Comparison of ENCODE assay signal across 22 cellular contexts in genomic region chr1:206899717-206900116, GRCh38. TPM values are rescaled to one million over a fixed set of nuclear protein-coding genes. Genes with fewer than 3 reads are reported as not detected.
DNase-seq lines count a peak whose midpoint lies in the region; ATAC-seq, FAIRE-seq and TF ChIP-seq lines count a peak whose summit lies in the region.
"Had no signal": no experiment of that assay in that cellular context is flagged by ENCODE, and none has a peak within 500 bp of the region (broad histone marks: within the 10 kb centered on the region; RNA-seq: fewer than 3 reads in every experiment).

No MANE protein-coding gene starts in this region.

- peaks cover 23% of the 10 kb centered on the region for H3K36me3 ChIP-seq in CD4-positive, CD25-positive, alpha-beta regulatory T cell (ENCODE audit: control insufficient read depth, insufficient read depth, low read length)
- peaks cover 20% of the 10 kb centered on the region for H3K36me3 ChIP-seq in CD8-positive, alpha-beta T cell (ENCODE audit: insufficient read depth, low read length)
- H3K36me3 ChIP-seq in GM12878 (ENCODE audit: control insufficient read depth in 2 of 2, insufficient read depth in 2 of 2, low read length in 1 of 2) (peaks cover 6 to 9% of the 10 kb centered on the region in 2 experiments), pancreas (no peaks in the 10 kb centered on the region)
- H3K36me3 ChIP-seq in naive thymus-derived CD4-positive, alpha-beta T cell (ENCODE audit: control insufficient read depth in 2 of 3, insufficient read depth in 3 of 3, low read length in 3 of 3): peaks cover under 1 to 24% (median 4%) of the 10 kb centered on the region in 3 experiments

- WGBS in GM12878 (ENCODE audit: insufficient coverage, insufficient replicate concordance, low lambda C conversion rate, missing lambda C conversion rate): 69% methylated on average over 5 of the region's 5 CpGs
- WGBS in pancreas, 2 donors: 58 to 63% methylated on average over 5 of the region's 5 CpGs

- no peaks in the 10 kb centered on the region for H4K20me1 ChIP-seq in GM12878 (ENCODE audit: control insufficient read depth, insufficient read depth)

- no peak overlapping the region for H3K9ac ChIP-seq in GM12878 (ENCODE audit: control insufficient read depth, insufficient read depth, low read length)

- BruUV-seq in GM12878 (replicated peaks; lab: Mats Ljungman, UMichigan): no TSS peak

- peaks cover 6% of the 10 kb centered on the region for H3K4me1 ChIP-seq in CD4-positive, CD25-positive, alpha-beta regulatory T cell (ENCODE audit: control insufficient read depth, insufficient read depth, low read length, poor library complexity, severe bottlenecking)
- peaks cover 31% of the 10 kb centered on the region for H3K4me1 ChIP-seq in CD8-positive, alpha-beta T cell (ENCODE audit: insufficient read depth, low read length)
- no peaks in the 10 kb centered on the region for H3K4me1 ChIP-seq in GM12878 (ENCODE audit: control insufficient read depth, insufficient read depth, low read length)
- H3K4me1 ChIP-seq in naive thymus-derived CD4-positive, alpha-beta T cell (ENCODE audit: control insufficient read depth in 2 of 2, insufficient read depth in 2 of 2, low read length in 2 of 2): peaks cover 0 to 47% of the 10 kb centered on the region in 2 donors
- H3K4me1 ChIP-seq in pancreas: peaks cover 0 to 10% (median 0%) of the 10 kb centered on the region in 3 donors

- H3K27me3 ChIP-seq in CD4-positive, CD25-positive, alpha-beta regulatory T cell (ENCODE audit: control insufficient read depth, insufficient read depth, low read length): no peaks in the 10 kb centered on the region
- H3K27me3 ChIP-seq in CD8-positive, alpha-beta T cell (ENCODE audit: insufficient read depth, low read length): no peaks in the 10 kb centered on the region
- H3K27me3 ChIP-seq in GM12878 (replicated peaks in 1 of 2; ENCODE audit: control insufficient read depth in 2 of 2, insufficient read depth in 2 of 2, low read length in 1 of 2) (no peaks in the 10 kb centered on the region), pancreas (no peaks in the 10 kb centered on the region)
- H3K27me3 ChIP-seq in naive thymus-derived CD4-positive, alpha-beta T cell (ENCODE audit: control insufficient read depth in 2 of 2, insufficient read depth in 2 of 2, low read length in 2 of 2): no peaks in the 10 kb centered on the region
- H3K27me3 ChIP-seq: SJSA1 had no signal

- RAD21 ChIA-PET in GM12878 (lab: Charles Lee; ENCODE audit: unreplicated experiment): interaction anchor here (1.9 kb wide), 1 partner anchor 12 kb away, joined by 9 read pairs; no protein-coding TSS in a partner anchor

- TF ChIP-seq CTCF in CD8-positive, alpha-beta T cell (IDR thresholded peaks at IDR 0.05): no peak
- TF ChIP-seq CTCF in GM12878 (IDR thresholded peaks at IDR 0.05 in 2 of 3, conservative IDR thresholded peaks at IDR 0.05 in 1 of 3; ENCODE audit: control insufficient read depth in 2 of 3, extremely low read depth in 1 of 3, insufficient read depth in 1 of 3, low read depth in 3 of 3, low read length in 3 of 3): no peak
- TF ChIP-seq CTCF in pancreas (IDR thresholded peaks at IDR 0.05): no peak

- peaks cover 0 to 1% (median 0%) of the 10 kb centered on the region in 7 donors for H3K9me3 Mint-ChIP-seq in CD4-positive, CD25-positive, alpha-beta regulatory T cell
- H3K9me3 Mint-ChIP-seq in CD8-positive, alpha-beta T cell: no peaks in the 10 kb centered on the region
- peaks cover 0 to 7% (median 0%) of the 10 kb centered on the region in 11 donors for H3K9me3 Mint-ChIP-seq in naive thymus-derived CD4-positive, alpha-beta T cell
- H3K9me3 Mint-ChIP-seq: GM23338 had no signal

- in situ Hi-C loops in GM12878 (cut with MboI): no loop called here

- H3K36me3 Mint-ChIP-seq in CD4-positive, CD25-positive, alpha-beta regulatory T cell: peaks cover 29% of the 10 kb centered on the region
- H3K36me3 Mint-ChIP-seq in CD8-positive, alpha-beta T cell: peaks cover 37% of the 10 kb centered on the region
- peaks cover 13 to 42% (median 28%) of the 10 kb centered on the region in 5 donors for H3K36me3 Mint-ChIP-seq in naive thymus-derived CD4-positive, alpha-beta T cell

- no peak for TF ChIP-seq EP300 in GM12878 (IDR thresholded peaks at IDR 0.05; ENCODE audit: borderline replicate concordance in 1 of 2, control insufficient read depth in 1 of 2, low read depth in 2 of 2, low read length in 2 of 2)

- CTCF ChIA-PET in CD8-positive, alpha-beta T cell (lab: Charles Lee): interaction anchor here (0.6 to 4.6 kb wide), 9 partner anchors 10 to 165 kb away, joined by 3 to 23 read pairs (median 5); partner anchors contain the start of gene IL20
- CTCF ChIA-PET in GM12878 (lab: Yijun Ruan, JAX): interaction anchor here (0.8 to 3.3 kb wide), 3 partner anchors 12 to 90 kb away, joined by 3 to 16 read pairs (median 12); no protein-coding TSS in a partner anchor
- CTCF ChIA-PET in naive thymus-derived CD4-positive, alpha-beta T cell (lab: Charles Lee): interaction anchor here (1.1 kb wide), 1 partner anchor 34 kb away, joined by 4 read pairs; the partner anchor contains the start of gene IL20

- H3K27me3 Mint-ChIP-seq in CD4-positive, CD25-positive, alpha-beta regulatory T cell: no peaks in the 10 kb centered on the region
- H3K27me3 Mint-ChIP-seq in CD8-positive, alpha-beta T cell (ENCODE audit: low read depth): no peaks in the 10 kb centered on the region
- no peaks in the 10 kb centered on the region for H3K27me3 Mint-ChIP-seq in naive thymus-derived CD4-positive, alpha-beta T cell
- H3K27me3 Mint-ChIP-seq: CD4-positive, alpha-beta memory T cell had no signal

- FAIRE-seq in GM12878 (lab: Jason Lieb, UNC) (no peak), pancreas (lab: Jason Lieb, UNC) (no peak)
- FAIRE-seq: D721Med, G401.6, GM12891, GM18507 had no signal

- ATAC-seq in CD4-positive, CD25-positive, alpha-beta regulatory T cell (ENCODE audit: low read depth in 2 of 2): no peak
- ATAC-seq in CD8-positive, alpha-beta T cell: no peak
- ATAC-seq in GM12878 (no peak), HG03442 (IDR thresholded peaks at IDR 0.05; ENCODE audit: unreplicated experiment) (no peak), pancreas (no peak)
- ATAC-seq in naive thymus-derived CD4-positive, alpha-beta T cell: no peak
- ATAC-seq: GM23338, HCT116, PC-3 had no signal

- H3K27ac Mint-ChIP-seq in CD4-positive, CD25-positive, alpha-beta regulatory T cell: peak overlapping the region; percentile 26 to 81 (median 44)
- peak overlapping the region; percentile 89 for H3K27ac Mint-ChIP-seq in CD8-positive, alpha-beta T cell
- peak overlapping the region in 8 of 9 donors; percentile 32 to 98 (median 90) for H3K27ac Mint-ChIP-seq in naive thymus-derived CD4-positive, alpha-beta T cell
- H3K27ac Mint-ChIP-seq: GM23338 had no signal

- DNase-seq in CD4-positive, CD25-positive, alpha-beta regulatory T cell: no peak
- no peak for DNase-seq in CD8-positive, alpha-beta T cell
- no peak for DNase-seq in GM12878 (ENCODE audit: low read depth, low spot score)
- no peak for DNase-seq in naive thymus-derived CD4-positive, alpha-beta T cell
- no peak for DNase-seq in cardiac septum (ENCODE audit: low spot score)
- DNase-seq in pancreas: no peak
- DNase-seq: CD4-positive, alpha-beta memory T cell; DMS79 treated with DMSO at 0.1 percent for 48 hours; KBM-7; NCI-H1436 treated with DMSO at 0.1 percent for 48 hours; NCI-H2029 treated with DMSO at 0.1 percent for 48 hours; NCI-H510A treated with DMSO at 0.1 percent for 48 hours; NCI-H82; PC-3 had no signal

- no peaks in the 10 kb centered on the region for H3K9me3 ChIP-seq in CD4-positive, CD25-positive, alpha-beta regulatory T cell (ENCODE audit: control insufficient read depth in 2 of 2, low read length in 2 of 2)
- H3K9me3 ChIP-seq in CD8-positive, alpha-beta T cell (ENCODE audit: low read length): no peaks in the 10 kb centered on the region
- H3K9me3 ChIP-seq in GM12878 (replicated peaks; ENCODE audit: control insufficient read depth, insufficient read depth, low read length) (no peaks in the 10 kb centered on the region), pancreas (no peaks in the 10 kb centered on the region)
- H3K9me3 ChIP-seq in naive thymus-derived CD4-positive, alpha-beta T cell (ENCODE audit: control insufficient read depth in 2 of 3, low read length in 3 of 3): no peaks in the 10 kb centered on the region

- H2AFZ ChIP-seq in GM12878 (ENCODE audit: control insufficient read depth, low read depth, low read length): no peak overlapping the region
- H2AFZ ChIP-seq: GM23338 had no signal

- POLR2A ChIA-PET in CD8-positive, alpha-beta T cell (lab: Charles Lee): interaction anchor here (0.8 to 11.6 kb wide), 18 partner anchors 9 to 165 kb away, joined by 3 to 312 read pairs (median 6); partner anchors contain the start of gene FCMR
- POLR2A ChIA-PET in GM12878 (lab: Charles Lee): interaction anchor here (0.5 to 0.7 kb wide), 2 partner anchors 16 to 185 kb away, joined by 3 to 4 read pairs; no protein-coding TSS in a partner anchor
- POLR2A ChIA-PET in naive thymus-derived CD4-positive, alpha-beta T cell (lab: Charles Lee): interaction anchor here (0.8 to 17.9 kb wide), 21 partner anchors 7 to 195 kb away, joined by 3 to 600 read pairs (median 4); partner anchors contain the start of gene FCMR

- SMC1A ChIA-PET in GM12878 (lab: Charles Lee; ENCODE audit: uncharacterized antibody, unreplicated experiment): interaction anchor here (1.3 to 1.9 kb wide), 2 partner anchors 13 to 34 kb away, joined by 3 to 5 read pairs; no protein-coding TSS in a partner anchor

- no peak overlapping the region for H3K4me3 ChIP-seq in CD4-positive, CD25-positive, alpha-beta regulatory T cell (ENCODE audit: low read depth, low read length)
- H3K4me3 ChIP-seq in CD8-positive, alpha-beta T cell (ENCODE audit: low read depth, low read length): no peak overlapping the region
- H3K4me3 ChIP-seq in GM12878 (no peak overlapping the region), pancreas (no peak overlapping the region)
- no peak overlapping the region for H3K4me3 ChIP-seq in naive thymus-derived CD4-positive, alpha-beta T cell (ENCODE audit: low read length)
- H3K4me3 ChIP-seq: GM23338, SJSA1 had no signal

- no peak for TF ChIP-seq POLR2A in GM12878 (IDR thresholded peaks at IDR 0.05; ENCODE audit: low read depth, low read length)

- H3K27ac ChIP-seq in CD4-positive, CD25-positive, alpha-beta regulatory T cell (ENCODE audit: insufficient read depth, low read length, poor library complexity, severe bottlenecking): no peak overlapping the region
- no peak overlapping the region for H3K27ac ChIP-seq in CD8-positive, alpha-beta T cell (ENCODE audit: low read depth, low read length)
- H3K27ac ChIP-seq in GM12878 (ENCODE audit: control insufficient read depth, insufficient read depth) (no peak overlapping the region), pancreas (no peak overlapping the region)
- H3K27ac ChIP-seq in naive thymus-derived CD4-positive, alpha-beta T cell (ENCODE audit: low read depth, low read length): peak overlapping the region; percentile 40
- H3K27ac ChIP-seq: SJSA1 had no signal

- no peak overlapping the region for H3K4me2 ChIP-seq in GM12878 (ENCODE audit: control insufficient read depth, insufficient read depth)
- H3K4me2 ChIP-seq: GM23338 had no signal

- intact Hi-C loops in CD8-positive, alpha-beta T cell (cut with DNase I, micrococcal nuclease): loop anchor here in 1 of 2 experiments (10.0 kb wide), 1 partner anchor 425 kb away; the partner anchor contains the start of gene CD55
- intact Hi-C loops in GM12878 (cut with micrococcal nuclease; ENCODE audit: unreplicated experiment): no loop called here
- intact Hi-C loops in naive thymus-derived CD4-positive, alpha-beta T cell (cut with micrococcal nuclease): no loop called here
- intact Hi-C loops in cardiac septum (cut with DNase I): no loop called here
- intact Hi-C loops in pancreas (cut with DNase I): no loop called here

- no peaks in the 10 kb centered on the region for H3K79me2 ChIP-seq in GM12878 (ENCODE audit: control insufficient read depth, insufficient read depth, low read length)

- H3K4me1 Mint-ChIP-seq in CD4-positive, CD25-positive, alpha-beta regulatory T cell: peaks cover 8 to 80% (median 32%) of the 10 kb centered on the region in 4 donors
- H3K4me1 Mint-ChIP-seq in CD8-positive, alpha-beta T cell (ENCODE audit: low read depth): peaks cover 72% of the 10 kb centered on the region
- H3K4me1 Mint-ChIP-seq in naive thymus-derived CD4-positive, alpha-beta T cell: peaks cover 31 to 98% (median 89%) of the 10 kb centered on the region in 7 donors

- H3K4me3 Mint-ChIP-seq in CD4-positive, CD25-positive, alpha-beta regulatory T cell: peak overlapping the region in 1 of 4 donors; percentile 5
- no peak overlapping the region for H3K4me3 Mint-ChIP-seq in CD8-positive, alpha-beta T cell
- H3K4me3 Mint-ChIP-seq in naive thymus-derived CD4-positive, alpha-beta T cell: no peak overlapping the region
- H3K4me3 Mint-ChIP-seq: CD4-positive, alpha-beta memory T cell; GM23338 had no signal

- no peak for TF ChIP-seq RAD21 in GM12878 (IDR thresholded peaks at IDR 0.05; ENCODE audit: insufficient read depth, low read depth, low read length)

RNA-seq across cellular contexts. Expression of gene IL24, which starts 2.5 kb away (rescaled TPM):
- total RNA-seq in CD4-positive, CD25-positive, alpha-beta regulatory T cell: not detected
- 10 to 100 TPM; 25.0 to 36.3 (median 29.6) TPM for polyA plus RNA-seq in CD4-positive, CD25-positive, alpha-beta regulatory T cell
- total RNA-seq in CD8-positive, alpha-beta T cell: not detected
- 0.29 TPM in 1 of 2 replicates, not detected in the other for total RNA-seq in GM12878 (2013; cell fraction: nucleolus; rRNA removed)
- total RNA-seq in GM12878 (2014; rRNA removed): 0.11 TPM in 2 replicates
- 0.22 TPM in 1 of 2 replicates, not detected in the other for total RNA-seq in GM12878 (2014; rRNA removed; fragmentation: Illumina TruSeq; extraction: Trizol)
- 0.16 TPM in 1 of 2 replicates, not detected in the other for total RNA-seq in GM12878 (2021)
- 14.3 TPM for polyA plus RNA-seq in GM12878 (2011; ENCODE audit: low read depth)
- polyA plus RNA-seq in GM12878 (2011; rRNA removed): 0.05 and 0.19 TPM in 2 replicates
- 0.03 TPM in 1 of 2 replicates, not detected in the other for polyA plus RNA-seq in GM12878 (2011; cell fraction: cytosol; rRNA removed)
- polyA plus RNA-seq in GM12878 (2011; cell fraction: nucleus; rRNA removed): not detected in 2 replicates
- polyA plus RNA-seq in GM12878 (2012): 28.2 and 39.9 TPM in 2 replicates
- 0.21 and 0.41 TPM in 2 replicates for polyA plus RNA-seq in GM12878 (2014; fragmentation: Illumina TruSeq; extraction: Trizol)
- 10 to 100 TPM; 19.0 to 19.8 TPM for polyA plus RNA-seq in GM12878 (2014; fragmentation: Nextera tagmentation; extraction: Ambion mirVana)
- polyA plus RNA-seq in GM12878 (2014; rRNA removed): 0.13 and 0.35 TPM in 2 replicates
- 1 to 10 TPM; 5.1 to 6.4 TPM for polyA plus RNA-seq in GM12878 (2016; fragmentation: Nextera tagmentation; extraction: Ambion mirVana)
- not detected in 2 replicates for polyA minus RNA-seq in GM12878 (2011; rRNA and poly(A)+ RNA removed)
- not detected in 2 replicates for polyA minus RNA-seq in GM12878 (2011; cell fraction: cytosol; rRNA and poly(A)+ RNA removed)
- polyA minus RNA-seq in GM12878 (2011; cell fraction: nucleus; rRNA and poly(A)+ RNA removed): not detected in 2 replicates
- total RNA-seq in naive thymus-derived CD4-positive, alpha-beta T cell: under 1 TPM in 1 of 5 experiments, not detected in 4; 0.51 TPM
- 10 to 100 TPM; 27.9 to 28.4 TPM for polyA plus RNA-seq in naive thymus-derived CD4-positive, alpha-beta T cell
- total RNA-seq in cardiac septum: not detected
- total RNA-seq in pancreas: not detected
- not detected for polyA plus RNA-seq in pancreas
- total RNA-seq: CD4-positive, alpha-beta memory T cell; GM23338 had no signal
- polyA plus RNA-seq: GM23338 had no signal

RNA-seq across cellular contexts. Expression of gene FCMR, which starts 22.0 kb away (rescaled TPM):
- total RNA-seq in CD4-positive, CD25-positive, alpha-beta regulatory T cell: 393 TPM
- 100 to 1,000 TPM; 888 to 986 (median 949) TPM for polyA plus RNA-seq in CD4-positive, CD25-positive, alpha-beta regulatory T cell
- 100 to 1,000 TPM; 119 to 133 TPM for total RNA-seq in CD8-positive, alpha-beta T cell
- 279 and 312 TPM in 2 replicates for total RNA-seq in GM12878 (2013; cell fraction: nucleolus; rRNA removed)
- 112 and 125 TPM in 2 replicates for total RNA-seq in GM12878 (2014; rRNA removed)
- 95.3 and 97.0 TPM in 2 replicates for total RNA-seq in GM12878 (2014; rRNA removed; fragmentation: Illumina TruSeq; extraction: Trizol)
- 191 and 207 TPM in 2 replicates for total RNA-seq in GM12878 (2021)
- 172 TPM for polyA plus RNA-seq in GM12878 (2011; ENCODE audit: low read depth)
- 110 and 200 TPM in 2 replicates for polyA plus RNA-seq in GM12878 (2011; rRNA removed)
- 276 and 324 TPM in 2 replicates for polyA plus RNA-seq in GM12878 (2011; cell fraction: cytosol; rRNA removed)
- polyA plus RNA-seq in GM12878 (2011; cell fraction: nucleus; rRNA removed): 227 and 311 TPM in 2 replicates
- 247 and 253 TPM in 2 replicates for polyA plus RNA-seq in GM12878 (2012)
- 245 and 297 TPM in 2 replicates for polyA plus RNA-seq in GM12878 (2014; fragmentation: Illumina TruSeq; extraction: Trizol)
- 10 to 100 TPM; 79.7 to 81.7 TPM for polyA plus RNA-seq in GM12878 (2014; fragmentation: Nextera tagmentation; extraction: Ambion mirVana)
- 155 and 157 TPM in 2 replicates for polyA plus RNA-seq in GM12878 (2014; rRNA removed)
- 100 to 1,000 TPM; 107 to 120 TPM for polyA plus RNA-seq in GM12878 (2016; fragmentation: Nextera tagmentation; extraction: Ambion mirVana)
- 217 and 266 TPM in 2 replicates for polyA minus RNA-seq in GM12878 (2011; rRNA and poly(A)+ RNA removed)
- 72.0 and 80.5 TPM in 2 replicates for polyA minus RNA-seq in GM12878 (2011; cell fraction: cytosol; rRNA and poly(A)+ RNA removed)
- polyA minus RNA-seq in GM12878 (2011; cell fraction: nucleus; rRNA and poly(A)+ RNA removed): 80.6 and 107 TPM in 2 replicates
- total RNA-seq in naive thymus-derived CD4-positive, alpha-beta T cell: 100 to 1,000 TPM; 103 to 943 (median 312) TPM
- 100 to 1,000 TPM; 803 to 998 TPM for polyA plus RNA-seq in naive thymus-derived CD4-positive, alpha-beta T cell
- 4.4 TPM for total RNA-seq in cardiac septum
- total RNA-seq in pancreas: 1 to 10 TPM in 3 of 6 donors, under 1 TPM in 3; 0.58 to 2.0 (median 0.97) TPM
- 1 to 10 TPM in 1 of 2 donors, under 1 TPM in 1; 0.65 to 1.2 TPM for polyA plus RNA-seq in pancreas
- total RNA-seq: GM23338 had no signal

RNA-seq across cellular contexts. Expression of gene IL20, which starts 34.3 kb away (rescaled TPM):
- not detected for total RNA-seq in CD4-positive, CD25-positive, alpha-beta regulatory T cell
- polyA plus RNA-seq in CD4-positive, CD25-positive, alpha-beta regulatory T cell: not detected
- total RNA-seq in CD8-positive, alpha-beta T cell: not detected
- not detected in 2 replicates for total RNA-seq in GM12878 (2013; cell fraction: nucleolus; rRNA removed)
- total RNA-seq in GM12878 (2014; rRNA removed) (0.11 TPM in 1 of 2 replicates, not detected in the other), GM12878 (2014; rRNA removed; fragmentation: Illumina TruSeq; extraction: Trizol) (0.13 TPM in 1 of 2 replicates, not detected in the other), GM12878 (2021) (not detected in 2 replicates), cardiac septum (not detected), pancreas (not detected)
- polyA plus RNA-seq in GM12878 (2011; ENCODE audit: low read depth): not detected
- polyA plus RNA-seq in GM12878 (2011; rRNA removed) (not detected in 2 replicates), GM12878 (2014; fragmentation: Illumina TruSeq; extraction: Trizol) (not detected in 2 replicates), GM12878 (2014; fragmentation: Nextera tagmentation; extraction: Ambion mirVana) (under 1 TPM in 1 of 2 experiments, not detected in 1; 0.08 TPM), GM12878 (2014; rRNA removed) (not detected in 2 replicates), GM12878 (2016; fragmentation: Nextera tagmentation; extraction: Ambion mirVana) (not detected), pancreas (not detected)
- not detected in 2 replicates for polyA plus RNA-seq in GM12878 (2011; cell fraction: cytosol; rRNA removed)
- polyA plus RNA-seq in GM12878 (2011; cell fraction: nucleus; rRNA removed): not detected in 2 replicates
- polyA plus RNA-seq in GM12878 (2012): not detected in 2 replicates
- polyA minus RNA-seq in GM12878 (2011; rRNA and poly(A)+ RNA removed): not detected in 2 replicates
- polyA minus RNA-seq in GM12878 (2011; cell fraction: cytosol; rRNA and poly(A)+ RNA removed): not detected in 2 replicates
- not detected in 2 replicates for polyA minus RNA-seq in GM12878 (2011; cell fraction: nucleus; rRNA and poly(A)+ RNA removed)
- not detected for total RNA-seq in naive thymus-derived CD4-positive, alpha-beta T cell
- polyA plus RNA-seq in naive thymus-derived CD4-positive, alpha-beta T cell: not detected
- total RNA-seq: CD4-positive, alpha-beta memory T cell; GM23338; PC-3 had no signal
- polyA plus RNA-seq: CD4-positive, alpha-beta memory T cell; GM23338 had no signal

RNA-seq across cellular contexts. Expression of gene PIGR, which starts 46.5 kb away (rescaled TPM):
- total RNA-seq in CD4-positive, CD25-positive, alpha-beta regulatory T cell: not detected
- not detected for polyA plus RNA-seq in CD4-positive, CD25-positive, alpha-beta regulatory T cell
- total RNA-seq in CD8-positive, alpha-beta T cell: not detected
- total RNA-seq in GM12878 (2013; cell fraction: nucleolus; rRNA removed): 0.59 and 0.61 TPM in 2 replicates
- total RNA-seq in GM12878 (2014; rRNA removed) (1.6 and 1.8 TPM in 2 replicates), GM12878 (2014; rRNA removed; fragmentation: Illumina TruSeq; extraction: Trizol) (7.6 and 7.9 TPM in 2 replicates), GM12878 (2021) (4.7 and 5.0 TPM in 2 replicates), cardiac septum (0.22 TPM), pancreas (10 to 100 TPM; 19.3 to 83.4 (median 44.0) TPM)
- polyA plus RNA-seq in GM12878 (2011; ENCODE audit: low read depth): 1.3 TPM
- polyA plus RNA-seq in GM12878 (2011; rRNA removed) (1.7 and 1.8 TPM in 2 replicates), GM12878 (2014; fragmentation: Illumina TruSeq; extraction: Trizol) (4.1 and 14.3 TPM in 2 replicates), GM12878 (2014; fragmentation: Nextera tagmentation; extraction: Ambion mirVana) (1 to 10 TPM; 1.1 to 2.0 TPM), GM12878 (2014; rRNA removed) (1.7 and 2.4 TPM in 2 replicates), GM12878 (2016; fragmentation: Nextera tagmentation; extraction: Ambion mirVana) (1 to 10 TPM in 1 of 2 experiments, under 1 TPM in 1; 0.96 to 1.2 TPM), pancreas (1 to 10 TPM; 7.1 to 8.4 TPM)
- polyA plus RNA-seq in GM12878 (2011; cell fraction: cytosol; rRNA removed): 0.92 and 0.93 TPM in 2 replicates
- 1.0 TPM in 2 replicates for polyA plus RNA-seq in GM12878 (2011; cell fraction: nucleus; rRNA removed)
- polyA plus RNA-seq in GM12878 (2012): 2.4 and 5.4 TPM in 2 replicates
- 3.9 and 4.7 TPM in 2 replicates for polyA minus RNA-seq in GM12878 (2011; rRNA and poly(A)+ RNA removed)
- 1.9 and 3.5 TPM in 2 replicates for polyA minus RNA-seq in GM12878 (2011; cell fraction: cytosol; rRNA and poly(A)+ RNA removed)
- 4.5 and 5.0 TPM in 2 replicates for polyA minus RNA-seq in GM12878 (2011; cell fraction: nucleus; rRNA and poly(A)+ RNA removed)
- not detected for total RNA-seq in naive thymus-derived CD4-positive, alpha-beta T cell
- polyA plus RNA-seq in naive thymus-derived CD4-positive, alpha-beta T cell: not detected
- total RNA-seq: CD4-positive, alpha-beta memory T cell; GM23338; PC-3; SJSA1 had no signal
- polyA plus RNA-seq: CD4-positive, alpha-beta memory T cell; GM23338 had no signal

Comparison
In these comparisons a context has a peak if more than half of its experiments do, and no peak if none do; other contexts are left out.
1. RNA of gene FCMR, which starts 22.0 kb away (total RNA-seq): 393 TPM in CD4-positive, CD25-positive, alpha-beta regulatory T cell (single experiment), 103 to 943 TPM in naive thymus-derived CD4-positive, alpha-beta T cell, 119 to 133 TPM in CD8-positive, alpha-beta T cell and 95.3 to 312 TPM in GM12878; 4.4 TPM in cardiac septum (single experiment) and 0.58 to 2.0 TPM in pancreas; every median in the first group is over 10 times any median in the second.
2. Peak in every context shown above with its lines, with median percentiles within 50 percentile points of each other: H3K27ac Mint-ChIP-seq.